9 cellular contexts compared by ENCODE assay signal in genomic region chr12:114799574-114800487, GRCh38.
DNase-seq lines count a peak whose midpoint lies in the region; ATAC-seq and TF ChIP-seq lines count a peak whose summit lies in the region.
"Had no signal": no experiment of that assay in that cellular context is flagged by ENCODE, and none has a peak within 500 bp of the region (broad histone marks: within the 10 kb centered on the region; RNA-seq: fewer than 3 reads in every experiment).

No MANE protein-coding gene starts in this region.

- H3K4me1 ChIP-seq in right lobe of liver (peaks cover 0 to 23% (median 0%) of the 10 kb centered on the region in 4 donors), upper lobe of right lung (no peaks in the 10 kb centered on the region)

- no peaks in the 10 kb centered on the region for H3K36me3 ChIP-seq in right lobe of liver
- no peaks in the 10 kb centered on the region for H3K36me3 ChIP-seq in upper lobe of right lung

- H3K27me3 ChIP-seq in right lobe of liver (no peaks in the 10 kb centered on the region), upper lobe of right lung (no peaks in the 10 kb centered on the region)

- intact Hi-C loops in right lobe of liver (cut with DNase I): no loop called here
- intact Hi-C loops in upper lobe of right lung (cut with DNase I): no loop called here

- TF ChIP-seq CTCF in right lobe of liver (IDR thresholded peaks at IDR 0.05): no peak
- no peak for TF ChIP-seq CTCF in upper lobe of right lung (IDR thresholded peaks at IDR 0.05)

- H3K9me3 ChIP-seq in right lobe of liver (no peaks in the 10 kb centered on the region), upper lobe of right lung (no peaks in the 10 kb centered on the region)

- no peak for TF ChIP-seq POLR2A in right lobe of liver (IDR thresholded peaks at IDR 0.05)

- no peak overlapping the region for H3K4me3 ChIP-seq in right lobe of liver
- H3K4me3 ChIP-seq in upper lobe of right lung: no peak overlapping the region

- peak overlapping the region in 1 of 3 donors; percentile 50 for H3K27ac ChIP-seq in right lobe of liver
- peak overlapping the region; percentile 24 for H3K27ac ChIP-seq in upper lobe of right lung

- 44% methylated on average over 10 of the region's 16 CpGs for WGBS in right lobe of liver (ENCODE audit: insufficient coverage, low coverage, low lambda C conversion rate, missing lambda C conversion rate)

- peak; percentile 95 to 99 (median 98) for ATAC-seq in right lobe of liver
- ATAC-seq in upper lobe of right lung: peak; percentile 82
- ATAC-seq in HG02884 (IDR thresholded peaks at IDR 0.05; ENCODE audit: unreplicated experiment): no peak

- DNase-seq in HT-29 (ENCODE audit: low spot score): peak; percentile 46
- peak; percentile 14 for DNase-seq in dermis blood vessel endothelial cell
- peak; percentile 94 to 98 (median 97) for DNase-seq in right lobe of liver
- peak; percentile 68 for DNase-seq in upper lobe of right lung
- DNase-seq in NCI-H2029 (lab: John Stamatoyannopoulos, UW): no peak
- no peak for DNase-seq in activated CD4-positive, alpha-beta T cell treated with anti-CD3 and anti-CD28 coated beads for 4 hours
- DNase-seq: activated CD4-positive, alpha-beta T cell treated with anti-CD3 and anti-CD28 coated beads for 48 hours; NCI-H1092 treated with DMSO at 0.1 percent for 48 hours had no signal

Comparison
In these comparisons a context has a peak if more than half of its experiments do, and no peak if none do; other contexts are left out.
1. DNase-seq: peak in HT-29 (single experiment), dermis blood vessel endothelial cell (single experiment), right lobe of liver (3 of 3) and upper lobe of right lung (single experiment); none in NCI-H2029 (single experiment) and activated CD4-positive, alpha-beta T cell treated with anti-CD3 and anti-CD28 coated beads for 4 hours (0 of 2).